ENCODE assay signal across 8 cellular contexts in genomic region chr19:16445238-16446107, GRCh38. TPM values are rescaled to one million over a fixed set of nuclear protein-coding genes. Genes with fewer than 3 reads are reported as not detected.
DNase-seq lines count a peak whose midpoint lies in the region; ATAC-seq and TF ChIP-seq lines count a peak whose summit lies in the region.

No MANE protein-coding gene starts in this region.

- ATAC-seq in GM21515 (IDR thresholded peaks at IDR 0.05; ENCODE audit: unreplicated experiment) = peak; percentile 34
- ATAC-seq in sciatic nerve = no peak
- ATAC-seq in GM18517 (IDR thresholded peaks at IDR 0.05; ENCODE audit: unreplicated experiment) = no peak
- ATAC-seq in HG03025 (IDR thresholded peaks at IDR 0.05; ENCODE audit: low FRiP score, unreplicated experiment) = no peak

- peaks cover 8% of the 10 kb centered on the region for H3K27me3 Mint-ChIP-seq in endothelial cell (ENCODE audit: unreplicated experiment)

- peaks cover 68% of the 10 kb centered on the region for H3F3A ChIP-seq in DOHH2 (ENCODE audit: control insufficient read depth, insufficient read depth)

- peaks cover 34% of the 10 kb centered on the region for H3K36me3 ChIP-seq in DOHH2 (ENCODE audit: control insufficient read depth, low read length)

- TF ChIP-seq CTCF in DOHH2 (IDR thresholded peaks at IDR 0.05; ENCODE audit: low read depth, low read length, poor library complexity, severe bottlenecking) = no peak
- no peak for TF ChIP-seq CTCF in endothelial cell (IDR thresholded peaks at IDR 0.05; ENCODE audit: unreplicated experiment)

- peaks cover 14% of the 10 kb centered on the region for H3K36me3 Mint-ChIP-seq in endothelial cell (ENCODE audit: low read depth, unreplicated experiment)

- peak overlapping the region; percentile 98 for H3K27ac ChIP-seq in DOHH2 (ENCODE audit: low read depth, low read length)

- H3K79me2 ChIP-seq in DOHH2 (ENCODE audit: control insufficient read depth, low read length) = peaks cover 81% of the 10 kb centered on the region

- peaks cover 45% of the 10 kb centered on the region for H3K4me1 Mint-ChIP-seq in endothelial cell (ENCODE audit: unreplicated experiment)

- no peaks in the 10 kb centered on the region for H4K20me1 ChIP-seq in DOHH2 (ENCODE audit: control insufficient read depth, insufficient read depth, low read depth, low read length)

- DNase-seq in NCI-H526 treated with DMSO at 0.1 percent for 48 hours (lab: John Stamatoyannopoulos, UW) (peak; percentile 79), glomerular visceral epithelial cell (ENCODE audit: extremely low spot score) (peak; percentile 88), sciatic nerve (ENCODE audit: low spot score) (no peak), endothelial cell (ENCODE audit: low spot score) (no peak)

- H3K27me3 ChIP-seq in DOHH2 (ENCODE audit: control insufficient read depth, low read length) = no peaks in the 10 kb centered on the region

- H3K9me2 ChIP-seq in DOHH2 (replicated peaks; ENCODE audit: control insufficient read depth, low read length) = no peaks in the 10 kb centered on the region

- H3K4me3 ChIP-seq in DOHH2 (ENCODE audit: low read length) = peak overlapping the region; percentile 68

- no peak overlapping the region for H3K27ac Mint-ChIP-seq in endothelial cell (ENCODE audit: unreplicated experiment)

- no peaks in the 10 kb centered on the region for H3K9me3 Mint-ChIP-seq in endothelial cell (ENCODE audit: unreplicated experiment)

- intact Hi-C loops in sciatic nerve (cut with DNase I) = no loop called here

- peak overlapping the region; percentile 99 for H3K4me2 ChIP-seq in DOHH2 (ENCODE audit: low read length)

- peaks cover 100% of the 10 kb centered on the region for H3K4me1 ChIP-seq in DOHH2 (ENCODE audit: control insufficient read depth, low read length)

- no peaks in the 10 kb centered on the region for H3K9me3 ChIP-seq in DOHH2 (ENCODE audit: control insufficient read depth, insufficient read depth, low read length)

- H3K4me3 Mint-ChIP-seq in endothelial cell (ENCODE audit: unreplicated experiment) = no peak overlapping the region

RNA-seq across cellular contexts. Expression of gene EPS15L1, which starts 26.3 kb away (rescaled TPM):
- total RNA-seq in sciatic nerve (50.6 TPM), endothelial cell (ENCODE audit: unreplicated experiment) (34.5 TPM)

RNA-seq across cellular contexts. Expression of gene CALR3, which starts 50.5 kb away (rescaled TPM):
- total RNA-seq in sciatic nerve (not detected), endothelial cell (ENCODE audit: unreplicated experiment) (not detected)

RNA-seq across cellular contexts. Expression of gene C19orf44, which starts 50.7 kb away (rescaled TPM):
- total RNA-seq in sciatic nerve (11.2 TPM), endothelial cell (ENCODE audit: unreplicated experiment) (3.7 TPM)

Comparison
In these comparisons a context has a peak if more than half of its experiments do, and no peak if none do; other contexts are left out.
1. DNase-seq: peak in NCI-H526 treated with DMSO at 0.1 percent for 48 hours (single experiment) and glomerular visceral epithelial cell (single experiment); none in sciatic nerve (single experiment) and endothelial cell (single experiment).